ENCODE assay signal across 27 cellular contexts in the genomic region with DNA sequence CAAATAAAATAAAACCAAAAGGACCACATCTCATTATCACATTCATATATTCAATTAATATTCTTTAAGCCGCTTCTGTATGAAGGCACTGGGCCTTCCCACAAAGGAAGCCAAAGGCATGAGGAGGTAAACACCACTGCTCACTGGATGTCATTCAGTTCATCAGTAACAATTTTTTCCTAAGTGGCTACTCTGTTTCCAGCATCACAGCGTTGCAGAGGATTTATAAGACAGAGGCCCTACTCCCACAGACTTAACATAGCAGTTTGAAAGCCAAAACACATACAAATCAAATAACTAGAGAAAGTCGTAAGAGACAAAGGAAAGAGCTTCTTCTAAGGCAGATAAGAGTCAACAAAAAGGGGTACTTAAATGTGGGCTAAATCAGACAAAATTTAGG.
"Had no signal": no experiment of that assay in that cellular context is flagged by ENCODE, and none has a peak within 500 bp of the region (broad histone marks: within the 10 kb centered on the region; RNA-seq: fewer than 3 reads in every experiment).

No MANE protein-coding gene starts in this region.

- DNase-seq: hypothalamus; immature natural killer cell; kidney; left colon; left ventricle myocardium inferior; mesendoderm; midbrain; mucosa of descending colon; naive thymus-derived CD4-positive, alpha-beta T cell; retina; right cardiac atrium; stimulated activated CD4-positive, alpha-beta T cell treated with anti-CD3 and anti-CD28 coated beads, Interleukin-12 subunit alpha, Interleukin-12 subunit beta, amount 100 ng/mL, for 4 hours; stimulated activated CD4-positive, alpha-beta T cell treated with anti-CD3 and anti-CD28 coated beads, Interleukin-15, amount 100 ng/mL, for 24 hours; stimulated activated CD4-positive, alpha-beta T cell treated with anti-CD3 and anti-CD28 coated beads, Interleukin-2, amount 100 ng/mL, for 24 hours; stimulated activated CD4-positive, alpha-beta T cell treated with anti-CD3 and anti-CD28 coated beads, Interleukin-4, amount 100 ng/mL, for 1 hour; stimulated activated naive B cell treated with anti-CD40 and anti-IgM and Interleukin-4, amounts not matched to agents 10 μg/mL and 1 μg/mL and 100 μg/mL, for 72 hours; stimulated activated naive CD8-positive, alpha-beta T cell treated with anti-CD3 and anti-CD28 coated beads, Interleukin-15, Interleukin-2, amounts not matched to agents 100 U/mL and 50 U/mL, for 24 hours; stomach; uterus had no signal

- H3K4me3 Mint-ChIP-seq: immature natural killer cell; naive thymus-derived CD4-positive, alpha-beta T cell; natural killer cell treated with Interleukin-12 subunit alpha and Interleukin-12 subunit beta and Interleukin-15 and Interleukin-18, amount 100 ng/mL, for 72 hours; stimulated activated naive B cell treated with anti-CD40 and anti-IgM and Interleukin-4, amounts not matched to agents 10 μg/mL and 1 μg/mL and 100 μg/mL, for 72 hours; type B pancreatic cell had no signal

- H3K27me3 Mint-ChIP-seq: natural killer cell treated with Interleukin-12 subunit alpha and Interleukin-12 subunit beta and Interleukin-15 and Interleukin-18, amount 100 ng/mL, for 72 hours; progenitor cell of endocrine pancreas; type B pancreatic cell had no signal

- H3K4me1 ChIP-seq: left ventricle myocardium inferior, stomach, suprapubic skin, tibial nerve, uterus had no signal

- H3K4me1 Mint-ChIP-seq: immature natural killer cell; naive thymus-derived CD4-positive, alpha-beta T cell; stimulated activated naive B cell treated with anti-CD40 and anti-IgM and Interleukin-4, amounts not matched to agents 10 μg/mL and 1 μg/mL and 100 μg/mL, for 72 hours had no signal

- H3K9me3 ChIP-seq: left ventricle myocardium inferior, mucosa of descending colon, ovary, stomach, suprapubic skin, tibial nerve, uterus had no signal

- ATAC-seq: left colon; mucosa of descending colon; naive thymus-derived CD4-positive, alpha-beta T cell; natural killer cell treated with Interleukin-12 subunit alpha and Interleukin-12 subunit beta and Interleukin-15 and Interleukin-18, amount 100 ng/mL, for 72 hours; right cardiac atrium; stimulated activated naive B cell treated with anti-CD40 and anti-IgM and Interleukin-4, amounts not matched to agents 10 μg/mL and 1 μg/mL and 100 μg/mL, for 72 hours; stimulated activated naive CD8-positive, alpha-beta T cell treated with anti-CD3 and anti-CD28 coated beads, Interleukin-15, Interleukin-2, amounts not matched to agents 100 U/mL and 50 U/mL, for 24 hours had no signal

- H3K36me3 Mint-ChIP-seq: immature natural killer cell; naive thymus-derived CD4-positive, alpha-beta T cell; natural killer cell treated with Interleukin-12 subunit alpha and Interleukin-12 subunit beta and Interleukin-15 and Interleukin-18, amount 100 ng/mL, for 72 hours; stimulated activated naive B cell treated with anti-CD40 and anti-IgM and Interleukin-4, amounts not matched to agents 10 μg/mL and 1 μg/mL and 100 μg/mL, for 72 hours; type B pancreatic cell had no signal

- H3K27me3 ChIP-seq: ovary, stomach, suprapubic skin, tibial nerve, uterus had no signal

- H3K9me3 Mint-ChIP-seq: stimulated activated naive B cell treated with anti-CD40 and anti-IgM and Interleukin-4, amounts not matched to agents 10 μg/mL and 1 μg/mL and 100 μg/mL, for 72 hours; type B pancreatic cell had no signal

- H3K36me3 ChIP-seq: left ventricle myocardium inferior, ovary, stomach, suprapubic skin, tibial nerve, uterus had no signal

- H3K4me3 ChIP-seq: left ventricle myocardium inferior, lung, mucosa of descending colon, ovary, skin epidermis, stomach, suprapubic skin, tibial nerve, uterus had no signal

- H3K27ac Mint-ChIP-seq: immature natural killer cell; naive thymus-derived CD4-positive, alpha-beta T cell; natural killer cell treated with Interleukin-12 subunit alpha and Interleukin-12 subunit beta and Interleukin-15 and Interleukin-18, amount 100 ng/mL, for 72 hours; progenitor cell of endocrine pancreas; stimulated activated naive B cell treated with anti-CD40 and anti-IgM and Interleukin-4, amounts not matched to agents 10 μg/mL and 1 μg/mL and 100 μg/mL, for 72 hours; type B pancreatic cell had no signal

- H3K27ac ChIP-seq: left ventricle myocardium inferior, skin epidermis, stomach, suprapubic skin, tibial nerve, uterus had no signal
